ENCODE assay signal across 16 cellular contexts in genomic region chr12:103085541-103085940, GRCh38.
A peak's percentile ranks its signal among the peaks of the same experiment; 100 is the strongest.
DNase-seq lines count a peak whose midpoint lies in the region; ATAC-seq, FAIRE-seq and TF ChIP-seq lines count a peak whose summit lies in the region.
"Had no signal": no experiment of that assay in that cellular context is flagged by ENCODE, and none has a peak within 500 bp of the region (broad histone marks: within the 10 kb centered on the region; RNA-seq: fewer than 3 reads in every experiment).

No MANE protein-coding gene starts in this region.

- TF ChIP-seq CTCF in D721Med (IDR thresholded peaks at IDR 0.05; ENCODE audit: insufficient read depth, missing control alignments) = no peak

- ATAC-seq in GM21390 (IDR thresholded peaks at IDR 0.05; ENCODE audit: unreplicated experiment) (peak; percentile 81), HG03095 (IDR thresholded peaks at IDR 0.05; ENCODE audit: unreplicated experiment) (peak; percentile 85), GM18505 (IDR thresholded peaks at IDR 0.05; ENCODE audit: unreplicated experiment) (no peak), HG03196 (IDR thresholded peaks at IDR 0.05; ENCODE audit: unreplicated experiment) (no peak)
- ATAC-seq: heart left ventricle; stimulated activated memory B cell treated with anti-CD40 and anti-IgM and Interleukin-4, amounts not matched to agents 10 μg/mL and 1 μg/mL and 100 μg/mL, for 72 hours had no signal

- peak; percentile 42 for DNase-seq in COR-L47 (lab: John Stamatoyannopoulos, UW)
- DNase-seq in NCI-H2081 (lab: John Stamatoyannopoulos, UW) = peak; percentile 24 to 69
- no peak for DNase-seq in D721Med (ENCODE audit: insufficient read length, low spot score)
- no peak for DNase-seq in LoVo (ENCODE audit: low spot score)
- DNase-seq: activated CD8-positive, alpha-beta memory T cell treated with anti-CD3 and anti-CD28 coated beads for 24 hours; activated effector memory CD4-positive, alpha-beta T cell treated with Interleukin-2 at 50 U/mL for 16 hours; CD4-positive, alpha-beta T cell; H9; heart left ventricle; NCI-H2029 treated with DMSO at 0.1 percent for 48 hours; PC-9 had no signal

- no peak for TF ChIP-seq POLR2A in GM18505 (IDR thresholded peaks at IDR 0.05; ENCODE audit: borderline replicate concordance, extremely low read depth, insufficient read depth, insufficient read length)

- FAIRE-seq in D721Med (lab: Jason Lieb, UNC) = no peak

Comparison
In these comparisons a context has a peak if more than half of its experiments do, and no peak if none do; other contexts are left out.
1. DNase-seq: peak in COR-L47 (single experiment) and NCI-H2081 (2 of 2); none in D721Med (single experiment) and LoVo (single experiment).
2. ATAC-seq: peak in GM21390 (single experiment) and HG03095 (single experiment); none in GM18505 (single experiment) and HG03196 (single experiment).